In genomic region chr17:44076716-44077594, GRCh38 we compare ENCODE assay signal across 18 cellular contexts. TPM values are rescaled to one million over a fixed set of nuclear protein-coding genes. Genes with fewer than 3 reads are reported as not detected.
DNase-seq lines count a peak whose midpoint lies in the region; ATAC-seq, FAIRE-seq and TF ChIP-seq lines count a peak whose summit lies in the region.
"Had no signal": no experiment of that assay in that cellular context is flagged by ENCODE, and none has a peak within 500 bp of the region (broad histone marks: within the 10 kb centered on the region; RNA-seq: fewer than 3 reads in every experiment).

No MANE protein-coding gene starts in this region.

- no peak overlapping the region for H3K9ac ChIP-seq in HepG2 (ENCODE audit: insufficient read depth, low read depth, low read length)

- H3K36me3 Mint-ChIP-seq in T-helper 17 cell (ENCODE audit: low read depth), result peaks cover 4% of the 10 kb centered on the region
- H3K36me3 Mint-ChIP-seq in activated CD8-positive, alpha-beta memory T cell treated with anti-CD3 and anti-CD28 coated beads, Interleukin-2, amount 10 ng/mL, durations not matched to agents 7 days and 5 days, result no peaks in the 10 kb centered on the region

- no peaks in the 10 kb centered on the region for H3K27me3 ChIP-seq in cardiac muscle cell
- H3K27me3 ChIP-seq in heart right ventricle, result no peaks in the 10 kb centered on the region
- H3K27me3 ChIP-seq in HepG2 (ENCODE audit: control insufficient read depth in 1 of 2, insufficient read depth in 2 of 2, low read length in 2 of 2), result no peaks in the 10 kb centered on the region
- H3K27me3 ChIP-seq in tibial artery, result no peaks in the 10 kb centered on the region

- peak; percentile 80 for FAIRE-seq in HepG2 (lab: Jason Lieb, UNC)
- FAIRE-seq: frontal cortex had no signal

- in situ Hi-C loops in HepG2 (cut with HindIII; ENCODE audit: extremely low pct_ligation_motif_present, low pct_unique_long_range_greater_than_20kb), result no loop called here

- no peak for TF ChIP-seq CTCF in cardiac muscle cell (IDR thresholded peaks at IDR 0.05; ENCODE audit: low read depth, low read length)
- TF ChIP-seq CTCF in heart right ventricle (IDR thresholded peaks at IDR 0.05), result no peak
- no peak for TF ChIP-seq CTCF in HepG2 (CRISPR knock-in tag; IDR thresholded peaks at IDR 0.05)
- TF ChIP-seq CTCF in tibial artery (IDR thresholded peaks at IDR 0.05), result no peak

- H3K4me1 ChIP-seq in cardiac muscle cell (ENCODE audit: low read depth), result peaks cover under 1% of the 10 kb centered on the region
- H3K4me1 ChIP-seq in heart right ventricle, result peaks cover under 1 to 32% (median 4%) of the 10 kb centered on the region in 9 donors
- peaks cover 33% of the 10 kb centered on the region for H3K4me1 ChIP-seq in HepG2 (ENCODE audit: insufficient read depth, low read length)
- peaks cover 0 to 9% (median 7%) of the 10 kb centered on the region in 4 donors for H3K4me1 ChIP-seq in tibial artery

- H3K4me3 Mint-ChIP-seq in T-helper 17 cell, result no peak overlapping the region
- H3K4me3 Mint-ChIP-seq in activated CD8-positive, alpha-beta memory T cell treated with anti-CD3 and anti-CD28 coated beads, Interleukin-2, amount 10 ng/mL, durations not matched to agents 7 days and 5 days, result no peak overlapping the region
- H3K4me3 Mint-ChIP-seq: activated CD4-positive, alpha-beta T cell treated with anti-CD3 and anti-CD28 coated beads, Interleukin-2, amount 10 ng/mL, durations not matched to agents 24 days and 14 days; T-cell had no signal

- H3K27ac ChIP-seq in cardiac muscle cell, result peak overlapping the region; percentile 69
- peak overlapping the region in 3 of 10 donors; percentile 8 to 34 (median 21) for H3K27ac ChIP-seq in heart right ventricle
- peak overlapping the region; percentile 37 for H3K27ac ChIP-seq in HepG2 (ENCODE audit: extremely low read length, insufficient read depth, low read length)
- peak overlapping the region; percentile 12 to 19 for H3K27ac ChIP-seq in tibial artery

- intact Hi-C loops in heart right ventricle (cut with DNase I), result no loop called here
- intact Hi-C loops in HepG2 (cut with micrococcal nuclease; ENCODE audit: unreplicated experiment), result no loop called here
- intact Hi-C loops in tibial artery (cut with DNase I; ENCODE audit: low total_unique reads), result no loop called here

- peaks cover 31% of the 10 kb centered on the region for H3K36me3 ChIP-seq in cardiac muscle cell
- H3K36me3 ChIP-seq in heart right ventricle, result peaks cover 4 to 90% (median 50%) of the 10 kb centered on the region in 9 donors
- peaks cover 21 to 51% of the 10 kb centered on the region in 2 experiments for H3K36me3 ChIP-seq in HepG2 (replicated peaks in 1 of 2; ENCODE audit: control insufficient read depth in 1 of 2, insufficient read depth in 2 of 2, low read length in 2 of 2)
- peaks cover 66 to 78% (median 68%) of the 10 kb centered on the region in 3 donors for H3K36me3 ChIP-seq in tibial artery

- H3K9me3 ChIP-seq in cardiac muscle cell (ENCODE audit: low read depth) (no peaks in the 10 kb centered on the region), heart right ventricle (no peaks in the 10 kb centered on the region), T-helper 17 cell (ENCODE audit: control insufficient read depth, low read length, poor library complexity, severe bottlenecking) (no peaks in the 10 kb centered on the region), HepG2 (ENCODE audit: low read length) (no peaks in the 10 kb centered on the region), tibial artery (no peaks in the 10 kb centered on the region)
- H3K9me3 ChIP-seq: HAP-1 had no signal

- H3K27ac Mint-ChIP-seq in T-helper 17 cell, result peak overlapping the region; percentile 24
- H3K27ac Mint-ChIP-seq in activated CD8-positive, alpha-beta memory T cell treated with anti-CD3 and anti-CD28 coated beads, Interleukin-2, amount 10 ng/mL, durations not matched to agents 7 days and 5 days, result no peak overlapping the region
- H3K27ac Mint-ChIP-seq: activated CD4-positive, alpha-beta T cell treated with anti-CD3 and anti-CD28 coated beads, Interleukin-2, amount 10 ng/mL, durations not matched to agents 24 days and 14 days had no signal

- no peak overlapping the region for H3K4me3 ChIP-seq in cardiac muscle cell
- H3K4me3 ChIP-seq in heart right ventricle, result no peak overlapping the region
- no peak overlapping the region for H3K4me3 ChIP-seq in HepG2 (replicated peaks in 1 of 3; ENCODE audit: insufficient read depth in 1 of 3, low read depth in 2 of 3, low read length in 3 of 3)
- H3K4me3 ChIP-seq in tibial artery, result no peak overlapping the region
- H3K4me3 ChIP-seq: HAP-1 had no signal

- H3K9me3 Mint-ChIP-seq in activated CD8-positive, alpha-beta memory T cell treated with anti-CD3 and anti-CD28 coated beads, Interleukin-2, amount 10 ng/mL, durations not matched to agents 7 days and 5 days (ENCODE audit: low read depth), result no peaks in the 10 kb centered on the region
- H3K9me3 Mint-ChIP-seq: activated CD4-positive, alpha-beta T cell treated with anti-CD3 and anti-CD28 coated beads, Interleukin-2, amount 10 ng/mL, durations not matched to agents 24 days and 14 days; T-cell had no signal

- no peak overlapping the region for H2AFZ ChIP-seq in HepG2 (ENCODE audit: low read length)

- peaks cover 2% of the 10 kb centered on the region for H3K79me2 ChIP-seq in HepG2 (ENCODE audit: insufficient read depth, low read length)

- POLR2A ChIA-PET in HepG2 (lab: Yijun Ruan, JAX), result interaction anchor here (1.0 to 2.6 kb wide), 2 partner anchors 10 to 34 kb away, joined by 6 to 8 read pairs; no protein-coding TSS in a partner anchor

- DNase-seq in cardiac muscle cell (ENCODE audit: low read depth in 1 of 2, low spot score in 1 of 2) (no peak), heart right ventricle (no peak), T-helper 17 cell (no peak), HepG2 (ENCODE audit: low spot score) (peak; percentile 63), tibial artery (no peak), NCI-H2029 (lab: John Stamatoyannopoulos, UW) (no peak)
- no peak for DNase-seq in activated CD8-positive, alpha-beta memory T cell treated with anti-CD3 and anti-CD28 coated beads, Interleukin-2, amount 10 ng/mL, durations not matched to agents 7 days and 5 days
- DNase-seq: activated CD4-positive, alpha-beta T cell treated with anti-CD3 and anti-CD28 coated beads, Interleukin-2, amount 10 ng/mL, durations not matched to agents 24 days and 14 days; activated effector memory CD4-positive, alpha-beta T cell treated with anti-CD3 and anti-CD28 coated beads, Interleukin-2, amount 50 U/mL, for 16 hours; DMS79; effector memory CD4-positive, alpha-beta T cell; KG1; NCI-H1436; T-cell had no signal

- peak overlapping the region; percentile 33 for H3K4me2 ChIP-seq in HepG2 (ENCODE audit: low read depth, low read length)

- TF ChIP-seq EP300 in HepG2 (IDR thresholded peaks at IDR 0.05; ENCODE audit: low read depth in 2 of 2, low read length in 2 of 2), result no peak
- no peak for TF ChIP-seq EP300 in HepG2 (CRISPR knock-in tag; IDR thresholded peaks at IDR 0.05; ENCODE audit: borderline replicate concordance)

- H3K4me1 Mint-ChIP-seq in T-helper 17 cell, result peaks cover 11% of the 10 kb centered on the region
- peaks cover 6% of the 10 kb centered on the region for H3K4me1 Mint-ChIP-seq in activated CD8-positive, alpha-beta memory T cell treated with anti-CD3 and anti-CD28 coated beads, Interleukin-2, amount 10 ng/mL, durations not matched to agents 7 days and 5 days

- no TSS peak for BruUV-seq in HepG2 (replicated peaks; lab: Mats Ljungman, UMichigan)

- H4K20me1 ChIP-seq in HepG2 (ENCODE audit: insufficient read depth, low read length), result no peaks in the 10 kb centered on the region

- no peak for TF ChIP-seq POLR2A in HepG2 (IDR thresholded peaks at IDR 0.05; ENCODE audit: insufficient read depth in 1 of 2, low read depth in 2 of 2, low read length in 2 of 2)

- TF ChIP-seq RAD21 in HepG2 (CRISPR knock-in tag; IDR thresholded peaks at IDR 0.05), result no peak

- ATAC-seq in heart right ventricle (no peak), T-helper 17 cell (no peak), HepG2 (peak; percentile 63), GM21423 (IDR thresholded peaks at IDR 0.05; ENCODE audit: unreplicated experiment) (no peak)
- ATAC-seq in activated CD8-positive, alpha-beta memory T cell treated with anti-CD3 and anti-CD28 coated beads, Interleukin-2, amount 10 ng/mL, durations not matched to agents 7 days and 5 days, result no peak
- ATAC-seq: Panc1 had no signal

- CTCF ChIA-PET in HepG2 (lab: Yijun Ruan, JAX; ENCODE audit: low intra/inter-chr PET ratio, low total read pairs), result no interaction called here
- CTCF ChIA-PET in activated CD8-positive, alpha-beta memory T cell treated with anti-CD3 and anti-CD28 coated beads, Interleukin-2, amount 10 ng/mL, durations not matched to agents 7 days and 5 days (lab: Charles Lee), result no interaction called here

- H3K27me3 Mint-ChIP-seq in T-helper 17 cell, result no peaks in the 10 kb centered on the region
- H3K27me3 Mint-ChIP-seq in activated CD8-positive, alpha-beta memory T cell treated with anti-CD3 and anti-CD28 coated beads, Interleukin-2, amount 10 ng/mL, durations not matched to agents 7 days and 5 days, result no peaks in the 10 kb centered on the region
- H3K27me3 Mint-ChIP-seq: activated CD4-positive, alpha-beta T cell treated with anti-CD3 and anti-CD28 coated beads, Interleukin-2, amount 10 ng/mL, durations not matched to agents 24 days and 14 days; T-cell had no signal

- WGBS in heart right ventricle, 2 donors, result 60 to 72% methylated on average over 6 of the region's 6 CpGs
- WGBS in HepG2 (ENCODE audit: low lambda C conversion rate), result 49% methylated on average over 6 of the region's 6 CpGs

RNA-seq across cellular contexts. Expression of gene G6PC3, which starts 6.4 kb away (rescaled TPM):
- 93.1 and 95.3 TPM in 2 replicates for total RNA-seq in cardiac muscle cell
- polyA plus RNA-seq in cardiac muscle cell, result 162 and 234 TPM in 2 replicates
- 10 to 100 TPM; 28.9 to 47.3 (median 32.9) TPM for total RNA-seq in heart right ventricle
- 100 to 1,000 TPM in 1 of 2 donors, 10 to 100 TPM in 1; 78.0 to 114 TPM for polyA plus RNA-seq in heart right ventricle
- total RNA-seq in T-helper 17 cell, result 10 to 100 TPM; 10.9 to 13.8 TPM
- 18.8 and 38.5 TPM in 2 replicates for total RNA-seq in HepG2 (2016; rRNA removed; fragmentation: Illumina TruSeq; extraction: Trizol)
- 8.6 and 14.9 TPM in 2 replicates for total RNA-seq in HepG2 (2016; cell fraction: cytosol; rRNA removed; fragmentation: Illumina TruSeq; extraction: Trizol; ENCODE audit: low read depth)
- total RNA-seq in HepG2 (2016; cell fraction: insoluble cytoplasmic fraction; rRNA removed; fragmentation: Illumina TruSeq; extraction: Trizol), result 17.5 and 37.8 TPM in 2 replicates
- 16.0 and 22.0 TPM in 2 replicates for total RNA-seq in HepG2 (2016; cell fraction: membrane; rRNA removed; fragmentation: Illumina TruSeq; extraction: Trizol)
- 40.7 and 44.5 TPM in 2 replicates for total RNA-seq in HepG2 (2016; cell fraction: nucleus; rRNA removed; fragmentation: Illumina TruSeq; extraction: Trizol)
- 75.8 and 76.1 TPM in 2 replicates for polyA plus RNA-seq in HepG2 (2011; rRNA removed)
- polyA plus RNA-seq in HepG2 (2011; cell fraction: cytosol; rRNA removed), result 79.2 and 116 TPM in 2 replicates
- polyA plus RNA-seq in HepG2 (2011; cell fraction: nucleus; rRNA removed), result 46.2 and 49.1 TPM in 2 replicates
- 40.3 and 62.7 TPM in 2 replicates for polyA plus RNA-seq in HepG2 (2012)
- 24.5 and 33.4 TPM in 2 replicates for polyA plus RNA-seq in HepG2 (2016; cell fraction: cytosol; fragmentation: Illumina TruSeq; extraction: Trizol; ENCODE audit: low read depth)
- polyA plus RNA-seq in HepG2 (2016; cell fraction: insoluble cytoplasmic fraction; fragmentation: Illumina TruSeq; extraction: Trizol; ENCODE audit: low read depth), result 41.7 and 46.0 TPM in 2 replicates
- 39.8 and 42.2 TPM in 2 replicates for polyA plus RNA-seq in HepG2 (2016; cell fraction: membrane; fragmentation: Illumina TruSeq; extraction: Trizol; ENCODE audit: low read depth)
- 126 and 134 TPM in 2 replicates for polyA plus RNA-seq in HepG2 (2016; cell fraction: nucleus; fragmentation: Illumina TruSeq; extraction: Trizol; ENCODE audit: insufficient read depth, low read depth)
- 232 and 267 TPM in 2 replicates for polyA minus RNA-seq in HepG2 (2011; rRNA and poly(A)+ RNA removed; ENCODE audit: low replicate concordance)
- polyA minus RNA-seq in HepG2 (2011; cell fraction: cytosol; rRNA and poly(A)+ RNA removed), result 41.8 and 52.8 TPM in 2 replicates
- 25.0 and 33.2 TPM in 2 replicates for polyA minus RNA-seq in HepG2 (2011; cell fraction: nucleus; rRNA and poly(A)+ RNA removed)
- total RNA-seq in activated CD8-positive, alpha-beta memory T cell treated with anti-CD3 and anti-CD28 coated beads, Interleukin-2, amount 10 ng/mL, durations not matched to agents 7 days and 5 days, result 10 to 100 TPM; 21.7 to 25.6 TPM

RNA-seq across cellular contexts. Expression of gene LSM12, which starts 10.5 kb away (rescaled TPM):
- 31.0 and 45.3 TPM in 2 replicates for total RNA-seq in cardiac muscle cell
- polyA plus RNA-seq in cardiac muscle cell, result 46.5 and 60.7 TPM in 2 replicates
- 10 to 100 TPM; 37.9 to 60.7 (median 43.8) TPM for total RNA-seq in heart right ventricle
- 10 to 100 TPM; 25.2 to 41.7 TPM for polyA plus RNA-seq in heart right ventricle
- 10 to 100 TPM; 35.3 to 46.5 TPM for total RNA-seq in T-helper 17 cell
- 52.8 and 58.4 TPM in 2 replicates for total RNA-seq in HepG2 (2016; rRNA removed; fragmentation: Illumina TruSeq; extraction: Trizol)
- total RNA-seq in HepG2 (2016; cell fraction: cytosol; rRNA removed; fragmentation: Illumina TruSeq; extraction: Trizol; ENCODE audit: low read depth), result 33.1 and 35.6 TPM in 2 replicates
- 54.1 and 58.0 TPM in 2 replicates for total RNA-seq in HepG2 (2016; cell fraction: insoluble cytoplasmic fraction; rRNA removed; fragmentation: Illumina TruSeq; extraction: Trizol)
- total RNA-seq in HepG2 (2016; cell fraction: membrane; rRNA removed; fragmentation: Illumina TruSeq; extraction: Trizol), result 83.5 and 84.1 TPM in 2 replicates
- 32.8 and 34.5 TPM in 2 replicates for total RNA-seq in HepG2 (2016; cell fraction: nucleus; rRNA removed; fragmentation: Illumina TruSeq; extraction: Trizol)
- 43.3 and 55.7 TPM in 2 replicates for polyA plus RNA-seq in HepG2 (2011; rRNA removed)
- 39.5 and 49.1 TPM in 2 replicates for polyA plus RNA-seq in HepG2 (2011; cell fraction: cytosol; rRNA removed)
- polyA plus RNA-seq in HepG2 (2011; cell fraction: nucleus; rRNA removed), result 23.0 and 23.8 TPM in 2 replicates
- polyA plus RNA-seq in HepG2 (2012), result 41.3 and 43.4 TPM in 2 replicates
- 42.1 and 49.1 TPM in 2 replicates for polyA plus RNA-seq in HepG2 (2016; cell fraction: cytosol; fragmentation: Illumina TruSeq; extraction: Trizol; ENCODE audit: low read depth)
- polyA plus RNA-seq in HepG2 (2016; cell fraction: insoluble cytoplasmic fraction; fragmentation: Illumina TruSeq; extraction: Trizol; ENCODE audit: low read depth), result 92.1 and 94.1 TPM in 2 replicates
- polyA plus RNA-seq in HepG2 (2016; cell fraction: membrane; fragmentation: Illumina TruSeq; extraction: Trizol; ENCODE audit: low read depth), result 93.0 and 95.9 TPM in 2 replicates
- 65.1 and 74.2 TPM in 2 replicates for polyA plus RNA-seq in HepG2 (2016; cell fraction: nucleus; fragmentation: Illumina TruSeq; extraction: Trizol; ENCODE audit: insufficient read depth, low read depth)
- polyA minus RNA-seq in HepG2 (2011; rRNA and poly(A)+ RNA removed; ENCODE audit: low replicate concordance), result 62.0 and 88.5 TPM in 2 replicates
- polyA minus RNA-seq in HepG2 (2011; cell fraction: cytosol; rRNA and poly(A)+ RNA removed), result 34.6 and 39.9 TPM in 2 replicates
- polyA minus RNA-seq in HepG2 (2011; cell fraction: nucleus; rRNA and poly(A)+ RNA removed), result 40.4 and 42.5 TPM in 2 replicates
- 10 to 100 TPM; 68.3 to 76.8 TPM for total RNA-seq in activated CD8-positive, alpha-beta memory T cell treated with anti-CD3 and anti-CD28 coated beads, Interleukin-2, amount 10 ng/mL, durations not matched to agents 7 days and 5 days

RNA-seq across cellular contexts. Expression of gene HDAC5, which starts 46.5 kb away (rescaled TPM):
- 164 and 300 TPM in 2 replicates for total RNA-seq in cardiac muscle cell
- 94.1 and 209 TPM in 2 replicates for polyA plus RNA-seq in cardiac muscle cell
- 10 to 100 TPM; 55.2 to 85.4 (median 68.3) TPM for total RNA-seq in heart right ventricle
- polyA plus RNA-seq in heart right ventricle, result 10 to 100 TPM; 56.3 to 63.7 TPM
- 10 to 100 TPM; 83.6 to 96.5 TPM for total RNA-seq in T-helper 17 cell
- 34.0 and 46.4 TPM in 2 replicates for total RNA-seq in HepG2 (2016; rRNA removed; fragmentation: Illumina TruSeq; extraction: Trizol)
- 9.5 and 10.8 TPM in 2 replicates for total RNA-seq in HepG2 (2016; cell fraction: cytosol; rRNA removed; fragmentation: Illumina TruSeq; extraction: Trizol; ENCODE audit: low read depth)
- 32.6 and 44.0 TPM in 2 replicates for total RNA-seq in HepG2 (2016; cell fraction: insoluble cytoplasmic fraction; rRNA removed; fragmentation: Illumina TruSeq; extraction: Trizol)
- 18.6 and 21.1 TPM in 2 replicates for total RNA-seq in HepG2 (2016; cell fraction: membrane; rRNA removed; fragmentation: Illumina TruSeq; extraction: Trizol)
- total RNA-seq in HepG2 (2016; cell fraction: nucleus; rRNA removed; fragmentation: Illumina TruSeq; extraction: Trizol), result 37.8 and 39.5 TPM in 2 replicates
- polyA plus RNA-seq in HepG2 (2011; rRNA removed), result 85.4 and 140 TPM in 2 replicates
- 66.8 and 91.0 TPM in 2 replicates for polyA plus RNA-seq in HepG2 (2011; cell fraction: cytosol; rRNA removed)
- 179 and 189 TPM in 2 replicates for polyA plus RNA-seq in HepG2 (2011; cell fraction: nucleus; rRNA removed)
- polyA plus RNA-seq in HepG2 (2012), result 88.1 and 102 TPM in 2 replicates
- 3.3 and 3.4 TPM in 2 replicates for polyA plus RNA-seq in HepG2 (2016; cell fraction: cytosol; fragmentation: Illumina TruSeq; extraction: Trizol; ENCODE audit: low read depth)
- polyA plus RNA-seq in HepG2 (2016; cell fraction: insoluble cytoplasmic fraction; fragmentation: Illumina TruSeq; extraction: Trizol; ENCODE audit: low read depth), result 24.1 and 29.9 TPM in 2 replicates
- 9.7 and 10.3 TPM in 2 replicates for polyA plus RNA-seq in HepG2 (2016; cell fraction: membrane; fragmentation: Illumina TruSeq; extraction: Trizol; ENCODE audit: low read depth)
- polyA plus RNA-seq in HepG2 (2016; cell fraction: nucleus; fragmentation: Illumina TruSeq; extraction: Trizol; ENCODE audit: insufficient read depth, low read depth), result 56.7 and 66.5 TPM in 2 replicates
- 59.4 and 315 TPM in 2 replicates for polyA minus RNA-seq in HepG2 (2011; rRNA and poly(A)+ RNA removed; ENCODE audit: low replicate concordance)
- 82.1 and 94.7 TPM in 2 replicates for polyA minus RNA-seq in HepG2 (2011; cell fraction: cytosol; rRNA and poly(A)+ RNA removed)
- 68.9 and 78.6 TPM in 2 replicates for polyA minus RNA-seq in HepG2 (2011; cell fraction: nucleus; rRNA and poly(A)+ RNA removed)
- 10 to 100 TPM; 25.5 to 32.5 TPM for total RNA-seq in activated CD8-positive, alpha-beta memory T cell treated with anti-CD3 and anti-CD28 coated beads, Interleukin-2, amount 10 ng/mL, durations not matched to agents 7 days and 5 days
